In the genomic region with DNA sequence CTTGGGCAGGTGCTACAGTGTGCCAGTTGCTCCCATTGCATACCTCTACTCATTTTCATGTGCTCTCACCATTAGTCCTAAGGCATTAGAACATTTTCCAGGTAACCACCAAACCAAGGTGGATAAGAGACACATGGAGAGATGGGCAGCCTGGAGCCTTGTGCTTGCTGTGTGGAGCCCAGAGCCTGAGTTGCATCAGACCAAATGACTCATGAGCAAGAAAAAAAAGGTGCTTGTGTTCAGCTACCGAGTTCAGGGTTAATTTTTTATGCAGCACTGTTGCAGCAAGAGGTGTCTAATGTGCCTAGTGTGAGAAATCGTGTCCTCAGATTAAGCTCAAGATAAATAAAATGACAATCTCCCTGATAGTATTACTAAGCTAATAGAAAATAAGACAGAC, we compare ENCODE assay signal across 27 cellular contexts. TPM values are rescaled to one million over a fixed set of nuclear protein-coding genes. Genes with fewer than 3 reads are reported as not detected.
DNase-seq lines count a peak whose midpoint lies in the region; ATAC-seq and TF ChIP-seq lines count a peak whose summit lies in the region.
"Had no signal": no experiment of that assay in that cellular context is flagged by ENCODE, and none has a peak within 500 bp of the region (broad histone marks: within the 10 kb centered on the region; RNA-seq: fewer than 3 reads in every experiment).

No MANE protein-coding gene starts in this region.

- H3K27ac Mint-ChIP-seq in MCF 10A (ENCODE audit: low read depth, unreplicated experiment) (no peak overlapping the region), neural progenitor cell (no peak overlapping the region)
- H3K27ac Mint-ChIP-seq: activated naive CD8-positive, alpha-beta T cell; activated T-helper 17 cell treated with anti-CD3 and anti-CD28 coated beads, Interleukin-2, amount 50 U/mL, for 72 hours; dendritic cell treated with granulocyte-macrophage colony-stimulating factor and Interleukin-4, amounts not matched to agents 40 ng/mL and 50 ng/mL, for 4 days; natural killer cell treated with Interleukin-12 subunit alpha and Interleukin-12 subunit beta and Interleukin-15 and Interleukin-18, amount 100 ng/mL, for 72 hours; T-helper 1 cell treated with Interleukin-12 subunit alpha and Interleukin-12 subunit beta and Interleukin-4 antibody, amounts not matched to agents 30 μg/mL and 1 μg/mL, for 36 hours had no signal

- H2AFZ ChIP-seq in smooth muscle cell (ENCODE audit: low read depth) (peak overlapping the region; percentile 30), neural progenitor cell (replicated peaks) (no peak overlapping the region)

- no peaks in the 10 kb centered on the region for H3K79me2 ChIP-seq in smooth muscle cell (ENCODE audit: low read depth)
- no peaks in the 10 kb centered on the region for H3K79me2 ChIP-seq in neural progenitor cell (ENCODE audit: low read depth)

- no TSS peak for BruUV-seq in MCF 10A (replicated peaks; lab: Mats Ljungman, UMichigan)

- H3K27me3 ChIP-seq in breast epithelium (no peaks in the 10 kb centered on the region), smooth muscle cell (ENCODE audit: low read depth) (no peaks in the 10 kb centered on the region), neural progenitor cell (peaks cover 5% of the 10 kb centered on the region)
- H3K27me3 ChIP-seq: body of pancreas, upper lobe of right lung had no signal

- H3K4me1 Mint-ChIP-seq in MCF 10A (ENCODE audit: insufficient read depth, unreplicated experiment), result no peaks in the 10 kb centered on the region
- peaks cover 26% of the 10 kb centered on the region for H3K4me1 Mint-ChIP-seq in neural progenitor cell
- H3K4me1 Mint-ChIP-seq: activated T-helper 17 cell treated with anti-CD3 and anti-CD28 coated beads, Interleukin-2, amount 50 U/mL, for 72 hours had no signal

- H3F3A ChIP-seq in smooth muscle cell (ENCODE audit: low read depth), result no peaks in the 10 kb centered on the region
- H3F3A ChIP-seq in neural progenitor cell (ENCODE audit: low read depth), result no peaks in the 10 kb centered on the region

- no peak for TF ChIP-seq CTCF in MCF 10A (IDR thresholded peaks at IDR 0.05; ENCODE audit: unreplicated experiment)
- TF ChIP-seq CTCF in breast epithelium (IDR thresholded peaks at IDR 0.05), result no peak
- no peak for TF ChIP-seq CTCF in epithelial cell of proximal tubule (conservative IDR thresholded peaks at IDR 0.05; ENCODE audit: low read depth, low read length)
- TF ChIP-seq CTCF in smooth muscle cell (IDR thresholded peaks at IDR 0.05; ENCODE audit: borderline replicate concordance, insufficient read depth, poor library complexity, severe bottlenecking), result no peak
- no peak for TF ChIP-seq CTCF in neural progenitor cell (IDR thresholded peaks at IDR 0.05)

- H4K20me1 ChIP-seq in smooth muscle cell (ENCODE audit: low read depth) (no peaks in the 10 kb centered on the region), neural progenitor cell (ENCODE audit: low read depth) (no peaks in the 10 kb centered on the region)

- no peaks in the 10 kb centered on the region for H3K9me3 Mint-ChIP-seq in MCF 10A (ENCODE audit: unreplicated experiment)
- no peaks in the 10 kb centered on the region for H3K9me3 Mint-ChIP-seq in neural progenitor cell
- H3K9me3 Mint-ChIP-seq: activated T-helper 17 cell treated with anti-CD3 and anti-CD28 coated beads, Interleukin-2, amount 50 U/mL, for 72 hours; dendritic cell treated with granulocyte-macrophage colony-stimulating factor and Interleukin-4, amounts not matched to agents 40 ng/mL and 50 ng/mL, for 4 days; T-helper 1 cell treated with Interleukin-12 subunit alpha and Interleukin-12 subunit beta and Interleukin-4 antibody, amounts not matched to agents 30 μg/mL and 1 μg/mL, for 36 hours had no signal

- WGBS in smooth muscle cell (ENCODE audit: low lambda C conversion rate), result 30% methylated on average over 2 of the region's 2 CpGs

- H3K4me2 ChIP-seq in smooth muscle cell (no peak overlapping the region), neural progenitor cell (no peak overlapping the region)

- H3K4me3 Mint-ChIP-seq in MCF 10A (ENCODE audit: unreplicated experiment) (no peak overlapping the region), neural progenitor cell (no peak overlapping the region)
- H3K4me3 Mint-ChIP-seq: activated naive CD8-positive, alpha-beta T cell; activated T-helper 17 cell treated with anti-CD3 and anti-CD28 coated beads, Interleukin-2, amount 50 U/mL, for 72 hours; dendritic cell treated with granulocyte-macrophage colony-stimulating factor and Interleukin-4, amounts not matched to agents 40 ng/mL and 50 ng/mL, for 4 days; natural killer cell treated with Interleukin-12 subunit alpha and Interleukin-12 subunit beta and Interleukin-15 and Interleukin-18, amount 100 ng/mL, for 72 hours; T-helper 1 cell treated with Interleukin-12 subunit alpha and Interleukin-12 subunit beta and Interleukin-4 antibody, amounts not matched to agents 30 μg/mL and 1 μg/mL, for 36 hours had no signal

- H3K9ac ChIP-seq in smooth muscle cell (ENCODE audit: low read depth), result no peak overlapping the region
- no peak overlapping the region for H3K9ac ChIP-seq in neural progenitor cell

- no peaks in the 10 kb centered on the region for H3K9me3 ChIP-seq in breast epithelium
- no peaks in the 10 kb centered on the region for H3K9me3 ChIP-seq in smooth muscle cell (replicated peaks; ENCODE audit: low read depth)
- no peaks in the 10 kb centered on the region for H3K9me3 ChIP-seq in neural progenitor cell (ENCODE audit: low read depth)
- H3K9me3 ChIP-seq: body of pancreas, heart right ventricle, left ventricle myocardium inferior, pancreas, upper lobe of right lung had no signal

- CTCF ChIA-PET in MCF 10A (lab: Yijun Ruan, JAX), result interaction anchor here (0.8 kb wide), 1 partner anchor 45 kb away, joined by 3 read pairs; no protein-coding TSS in a partner anchor

- no peaks in the 10 kb centered on the region for H3K36me3 ChIP-seq in breast epithelium
- no peaks in the 10 kb centered on the region for H3K36me3 ChIP-seq in smooth muscle cell (ENCODE audit: low read depth)
- H3K36me3 ChIP-seq in neural progenitor cell, result no peaks in the 10 kb centered on the region
- H3K36me3 ChIP-seq: heart right ventricle, left ventricle myocardium inferior, pancreas, upper lobe of right lung, WERI-Rb-1 had no signal

- H3K27ac ChIP-seq in breast epithelium, result no peak overlapping the region
- no peak overlapping the region for H3K27ac ChIP-seq in smooth muscle cell (ENCODE audit: low read depth)
- H3K27ac ChIP-seq in neural progenitor cell, result no peak overlapping the region
- H3K27ac ChIP-seq: body of pancreas, heart right ventricle, left ventricle myocardium inferior, pancreas, upper lobe of right lung, WERI-Rb-1 had no signal

- intact Hi-C loops in MCF 10A (cut with micrococcal nuclease), result no loop called here
- intact Hi-C loops in breast epithelium (cut with DNase I; ENCODE audit: low total_unique reads), result no loop called here

- DNase-seq in MCF 10A (ENCODE audit: unreplicated experiment), result peak; percentile 80
- DNase-seq in breast epithelium (ENCODE audit: low spot score in 2 of 2), result no peak
- peak; percentile 39 for DNase-seq in SW480 (ENCODE audit: low spot score)
- peak; percentile 60 for DNase-seq in epithelial cell of proximal tubule (ENCODE audit: low read depth)
- no peak for DNase-seq in smooth muscle cell (lab: John Stamatoyannopoulos, UW; ENCODE audit: unreplicated experiment)
- no peak for DNase-seq in neural progenitor cell (ENCODE audit: low spot score)
- no peak for DNase-seq in left lobe of liver (ENCODE audit: low spot score)
- no peak for DNase-seq in T-helper 9 cell
- DNase-seq: activated CD4-positive, alpha-beta T cell treated with anti-CD3 and anti-CD28 coated beads, Interleukin-2, amount 50 U/mL, for 1 hour; activated CD8-positive, alpha-beta memory T cell treated with anti-CD3 and anti-CD28 coated beads, Interleukin-2, amount 50 U/mL, for 4 hours; body of pancreas; EL; heart right ventricle; left ventricle myocardium inferior; NCI-H187; NCI-H69; pancreas; right cardiac atrium; SHP77; upper lobe of right lung; WERI-Rb-1 had no signal

- TF ChIP-seq POLR2A in breast epithelium (IDR thresholded peaks at IDR 0.05), result no peak

- H3K4me1 ChIP-seq in breast epithelium, result no peaks in the 10 kb centered on the region
- H3K4me1 ChIP-seq in smooth muscle cell (ENCODE audit: low read depth), result no peaks in the 10 kb centered on the region
- peaks cover 5% of the 10 kb centered on the region for H3K4me1 ChIP-seq in neural progenitor cell
- H3K4me1 ChIP-seq: body of pancreas, left ventricle myocardium inferior, pancreas, upper lobe of right lung had no signal

- POLR2A ChIA-PET in MCF 10A (lab: Yijun Ruan, JAX), result interaction anchor here (0.8 kb wide), 1 partner anchor 14 kb away, joined by 3 read pairs; no protein-coding TSS in a partner anchor

- ATAC-seq in left lobe of liver, result no peak
- ATAC-seq: activated T-helper 17 cell treated with anti-CD3 and anti-CD28 coated beads, Interleukin-2, amount 50 U/mL, for 72 hours; body of pancreas; heart right ventricle; natural killer cell treated with Interleukin-12 subunit alpha and Interleukin-12 subunit beta and Interleukin-15 and Interleukin-18, amount 100 ng/mL, for 72 hours; pancreas; right cardiac atrium; upper lobe of right lung had no signal

- no peaks in the 10 kb centered on the region for H3K27me3 Mint-ChIP-seq in MCF 10A (ENCODE audit: insufficient read depth, unreplicated experiment)
- H3K27me3 Mint-ChIP-seq in neural progenitor cell (ENCODE audit: insufficient read depth, low read depth), result no peaks in the 10 kb centered on the region

- H3K4me3 ChIP-seq in breast epithelium, result no peak overlapping the region
- H3K4me3 ChIP-seq in epithelial cell of proximal tubule (ENCODE audit: low read depth, low read length), result no peak overlapping the region
- no peak overlapping the region for H3K4me3 ChIP-seq in smooth muscle cell
- H3K4me3 ChIP-seq in neural progenitor cell, result no peak overlapping the region
- H3K4me3 ChIP-seq: body of pancreas, heart right ventricle, left ventricle myocardium inferior, pancreas, upper lobe of right lung had no signal

- H3K36me3 Mint-ChIP-seq in MCF 10A (ENCODE audit: insufficient read depth, unreplicated experiment) (no peaks in the 10 kb centered on the region), neural progenitor cell (no peaks in the 10 kb centered on the region)
- H3K36me3 Mint-ChIP-seq: activated naive CD8-positive, alpha-beta T cell; natural killer cell treated with Interleukin-12 subunit alpha and Interleukin-12 subunit beta and Interleukin-15 and Interleukin-18, amount 100 ng/mL, for 72 hours had no signal

RNA-seq across cellular contexts. Expression of a gene that starts 7.7 kb away (rescaled TPM):
- not detected in 2 replicates for total RNA-seq in MCF 10A (2022)
- total RNA-seq in breast epithelium, result 10 to 100 TPM in 1 of 3 donors, 1 to 10 TPM in 2; 6.2 to 20.9 (median 6.2) TPM
- total RNA-seq in epithelial cell of proximal tubule, result 0.72 and 2.2 TPM in 2 replicates
- total RNA-seq in smooth muscle cell, result 15.6 and 15.7 TPM in 2 replicates
- polyA plus RNA-seq in smooth muscle cell, result 2.0 and 5.7 TPM in 2 replicates
- 0.15 and 0.39 TPM in 2 replicates for total RNA-seq in neural progenitor cell (ENCODE audit: low replicate concordance)
- 0.86 TPM for total RNA-seq in left lobe of liver
- total RNA-seq: natural killer cell treated with Interleukin-12 subunit alpha and Interleukin-12 subunit beta and Interleukin-15 and Interleukin-18, amount 100 ng/mL, for 72 hours had no signal
- polyA plus RNA-seq: BJ had no signal

Comparison
In these comparisons a context has a peak if more than half of its experiments do, and no peak if none do; other contexts are left out.
1. DNase-seq: peak in MCF 10A (single experiment), SW480 (single experiment) and epithelial cell of proximal tubule (single experiment); none in breast epithelium (0 of 2), smooth muscle cell (single experiment), neural progenitor cell (single experiment), left lobe of liver (single experiment) and T-helper 9 cell (single experiment).